Comparison of ENCODE assay signal across 1 cellular context in the genomic region with DNA sequence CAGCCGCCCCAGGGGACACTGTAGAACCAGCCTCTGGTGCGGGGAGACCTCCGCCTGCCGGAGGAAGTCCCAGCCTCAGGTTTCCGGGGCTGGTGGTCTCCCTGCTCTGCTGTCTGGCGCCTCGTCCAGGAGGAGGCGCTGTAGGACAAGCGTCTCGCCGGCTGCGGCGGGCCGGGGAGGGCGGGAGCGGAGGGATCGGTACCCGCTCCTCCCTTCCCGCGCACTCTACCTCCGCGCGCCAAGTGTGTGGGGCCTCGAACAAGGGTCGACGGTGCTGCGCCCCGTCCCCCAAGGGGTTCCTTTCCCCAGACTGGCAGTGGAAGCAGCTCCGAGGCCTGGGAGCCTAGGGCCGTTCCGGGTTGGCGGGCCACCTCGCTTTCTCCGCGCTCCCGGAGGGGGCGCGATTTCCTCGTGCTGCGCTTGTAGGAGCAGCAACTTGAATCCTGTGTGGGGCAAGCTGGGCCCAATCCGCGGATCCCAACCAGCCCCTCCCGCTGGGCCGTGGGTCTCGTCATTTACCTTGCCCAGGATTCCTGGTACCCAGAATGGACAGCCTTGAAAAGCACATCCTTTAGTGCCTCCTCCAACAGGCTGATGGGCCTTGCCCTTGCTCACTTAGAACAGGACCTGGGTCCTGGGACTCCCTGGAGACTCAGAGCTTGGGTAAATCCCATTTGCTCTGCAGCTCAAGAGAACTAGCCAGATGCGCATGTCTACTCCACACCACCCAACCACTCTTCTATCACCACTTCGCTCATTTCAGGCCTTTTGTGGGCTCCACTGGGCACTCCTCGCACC.
TF ChIP-seq lines count a peak whose summit lies in the region.

No MANE protein-coding gene starts in this region.

TF ChIP-seq in HepG2, 621 proteins besides CTCF, POLR2A, EP300 and RAD21 (continued from another document and continues in another):
- TF ChIP-seq TARDBP (CRISPR knock-in tag; IDR thresholded peaks at IDR 0.05) (peak; percentile 33; the same call in 1 of the 2 replicates), ZNF746 (CRISPR knock-in tag; IDR thresholded peaks at IDR 0.05) (peak; percentile 77; the same call in 1 of the 2 replicates), TEAD3 (CRISPR knock-in tag; optimal IDR thresholded peaks at IDR 0.05; ENCODE audit: borderline replicate concordance) (peak; percentile 47), ZNF121 (CRISPR knock-in tag; IDR thresholded peaks at IDR 0.05) (peak; percentile 79), ZNF639 (CRISPR knock-in tag; conservative IDR thresholded peaks at IDR 0.05) (no peak; the same call in 1 of the 2 replicates), FIP1L1 (IDR thresholded peaks at IDR 0.05; ENCODE audit: borderline replicate concordance, insufficient read depth, low read depth, low read length) (no peak), HES4 (CRISPR knock-in tag; IDR thresholded peaks at IDR 0.05; ENCODE audit: borderline replicate concordance) (peak; percentile 70; the same call in 1 of the 2 replicates), ZNF569 (CRISPR knock-in tag; IDR thresholded peaks at IDR 0.05; ENCODE audit: borderline replicate concordance) (0 out of 2 replicates have a peak, but pooled peaks have one; percentile 85), HINFP (CRISPR knock-in tag; IDR thresholded peaks at IDR 0.05; ENCODE audit: low read depth) (peak; percentile 82; the same call in 1 of the 2 replicates), ZNF891 (CRISPR knock-in tag; IDR thresholded peaks at IDR 0.05) (peak; percentile 97), RBM39 (IDR thresholded peaks at IDR 0.05; ENCODE audit: low read depth, low read length, poor library complexity, severe bottlenecking) (peak; percentile 67), MTA1 (CRISPR knock-in tag; IDR thresholded peaks at IDR 0.05; ENCODE audit: borderline replicate concordance) (peak; percentile 72; the same call in 1 of the 2 replicates), ZFP36 (IDR thresholded peaks at IDR 0.05; ENCODE audit: borderline replicate concordance, low read depth, low read length, partially characterized antibody) (no peak), NPAS2 (CRISPR knock-in tag; IDR thresholded peaks at IDR 0.05; ENCODE audit: borderline replicate concordance) (no peak), HCFC1 (IDR thresholded peaks at IDR 0.05; ENCODE audit: low read depth, low read length) (peak; percentile 17; the same call in 1 of the 2 replicates), SCMH1 (CRISPR knock-in tag; IDR thresholded peaks at IDR 0.05; ENCODE audit: borderline replicate concordance) (no peak), GABPB1 (CRISPR knock-in tag; IDR thresholded peaks at IDR 0.05) (peak; percentile 84), SNAI1 (CRISPR knock-in tag; IDR thresholded peaks at IDR 0.05; ENCODE audit: borderline replicate concordance) (peak; percentile 36; the same call in 1 of the 2 replicates), HDAC1 (CRISPR knock-in tag; IDR thresholded peaks at IDR 0.05) (peak; percentile 61; the same call in 1 of the 2 replicates), JUN (CRISPR knock-in tag; IDR thresholded peaks at IDR 0.05) (no peak), ZNF503 (CRISPR knock-in tag; IDR thresholded peaks at IDR 0.05) (no peak; the same call in 1 of the 2 replicates), ZNF850 (CRISPR knock-in tag; conservative IDR thresholded peaks at IDR 0.05) (no peak), ZNF724P (CRISPR knock-in tag; IDR thresholded peaks at IDR 0.05; ENCODE audit: borderline replicate concordance) (peak; percentile 65; the same call in 1 of the 2 replicates), E2F1 (CRISPR knock-in tag; IDR thresholded peaks at IDR 0.05) (peak; percentile 42; the same call in 1 of the 2 replicates), NONO (IDR thresholded peaks at IDR 0.05) (no peak), NONO (CRISPR knock-in tag; conservative IDR thresholded peaks at IDR 0.05) (peak; percentile 62; the same call in 1 of the 2 replicates), POLR2G (IDR thresholded peaks at IDR 0.05; ENCODE audit: low read depth, low read length) (no peak), MAX (IDR thresholded peaks at IDR 0.05) (peak; percentile 89), SATB2 (CRISPR knock-in tag; IDR thresholded peaks at IDR 0.05) (no peak), ZNF430 (CRISPR knock-in tag; IDR thresholded peaks at IDR 0.05) (peak; percentile 65; the same call in 1 of the 2 replicates), KDM3A (CRISPR knock-in tag; IDR thresholded peaks at IDR 0.05; ENCODE audit: low read depth) (peak; percentile 99; the same call in 1 of the 2 replicates), FLYWCH1 (CRISPR knock-in tag; IDR thresholded peaks at IDR 0.05) (no peak), CENPT (CRISPR knock-in tag; IDR thresholded peaks at IDR 0.05; ENCODE audit: low read depth) (0 out of 2 replicates have a peak, but pooled peaks have one; percentile 58), SAP130 (CRISPR knock-in tag; IDR thresholded peaks at IDR 0.05; ENCODE audit: low read depth) (no peak), DRAP1 (CRISPR knock-in tag; IDR thresholded peaks at IDR 0.05) (peak; percentile 23; the same call in 1 of the 2 replicates), ZNF703 (CRISPR knock-in tag; IDR thresholded peaks at IDR 0.05; ENCODE audit: borderline replicate concordance) (0 out of 2 replicates have a peak, but pooled peaks have one; percentile 16)
- TF ChIP-seq, protein P1, sequence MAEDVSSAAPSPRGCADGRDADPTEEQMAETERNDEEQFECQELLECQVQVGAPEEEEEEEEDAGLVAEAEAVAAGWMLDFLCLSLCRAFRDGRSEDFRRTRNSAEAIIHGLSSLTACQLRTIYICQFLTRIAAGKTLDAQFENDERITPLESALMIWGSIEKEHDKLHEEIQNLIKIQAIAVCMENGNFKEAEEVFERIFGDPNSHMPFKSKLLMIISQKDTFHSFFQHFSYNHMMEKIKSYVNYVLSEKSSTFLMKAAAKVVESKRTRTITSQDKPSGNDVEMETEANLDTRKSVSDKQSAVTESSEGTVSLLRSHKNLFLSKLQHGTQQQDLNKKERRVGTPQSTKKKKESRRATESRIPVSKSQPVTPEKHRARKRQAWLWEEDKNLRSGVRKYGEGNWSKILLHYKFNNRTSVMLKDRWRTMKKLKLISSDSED (CRISPR knock-in tag; IDR thresholded peaks at IDR 0.05), result peak; percentile 37; the same call in 1 of the 2 replicates
- TF ChIP-seq, protein P2, sequence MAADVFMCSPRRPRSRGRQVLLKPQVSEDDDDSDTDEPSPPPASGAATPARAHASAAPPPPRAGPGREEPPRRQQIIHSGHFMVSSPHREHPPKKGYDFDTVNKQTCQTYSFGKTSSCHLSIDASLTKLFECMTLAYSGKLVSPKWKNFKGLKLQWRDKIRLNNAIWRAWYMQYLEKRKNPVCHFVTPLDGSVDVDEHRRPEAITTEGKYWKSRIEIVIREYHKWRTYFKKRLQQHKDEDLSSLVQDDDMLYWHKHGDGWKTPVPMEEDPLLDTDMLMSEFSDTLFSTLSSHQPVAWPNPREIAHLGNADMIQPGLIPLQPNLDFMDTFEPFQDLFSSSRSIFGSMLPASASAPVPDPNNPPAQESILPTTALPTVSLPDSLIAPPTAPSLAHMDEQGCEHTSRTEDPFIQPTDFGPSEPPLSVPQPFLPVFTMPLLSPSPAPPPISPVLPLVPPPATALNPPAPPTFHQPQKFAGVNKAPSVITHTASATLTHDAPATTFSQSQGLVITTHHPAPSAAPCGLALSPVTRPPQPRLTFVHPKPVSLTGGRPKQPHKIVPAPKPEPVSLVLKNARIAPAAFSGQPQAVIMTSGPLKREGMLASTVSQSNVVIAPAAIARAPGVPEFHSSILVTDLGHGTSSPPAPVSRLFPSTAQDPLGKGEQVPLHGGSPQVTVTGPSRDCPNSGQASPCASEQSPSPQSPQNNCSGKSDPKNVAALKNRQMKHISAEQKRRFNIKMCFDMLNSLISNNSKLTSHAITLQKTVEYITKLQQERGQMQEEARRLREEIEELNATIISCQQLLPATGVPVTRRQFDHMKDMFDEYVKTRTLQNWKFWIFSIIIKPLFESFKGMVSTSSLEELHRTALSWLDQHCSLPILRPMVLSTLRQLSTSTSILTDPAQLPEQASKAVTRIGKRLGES (CRISPR knock-in tag; IDR thresholded peaks at IDR 0.05; ENCODE audit: borderline replicate concordance), result no peak
- TF ChIP-seq, protein P3, sequence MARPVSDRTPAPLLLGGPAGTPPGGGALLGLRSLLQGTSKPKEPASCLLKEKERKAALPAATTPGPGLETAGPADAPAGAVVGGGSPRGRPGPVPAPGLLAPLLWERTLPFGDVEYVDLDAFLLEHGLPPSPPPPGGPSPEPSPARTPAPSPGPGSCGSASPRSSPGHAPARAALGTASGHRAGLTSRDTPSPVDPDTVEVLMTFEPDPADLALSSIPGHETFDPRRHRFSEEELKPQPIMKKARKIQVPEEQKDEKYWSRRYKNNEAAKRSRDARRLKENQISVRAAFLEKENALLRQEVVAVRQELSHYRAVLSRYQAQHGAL (CRISPR knock-in tag; IDR thresholded peaks at IDR 0.05; ENCODE audit: not compliant biosample characterization), result no peak
- TF ChIP-seq, protein P4, sequence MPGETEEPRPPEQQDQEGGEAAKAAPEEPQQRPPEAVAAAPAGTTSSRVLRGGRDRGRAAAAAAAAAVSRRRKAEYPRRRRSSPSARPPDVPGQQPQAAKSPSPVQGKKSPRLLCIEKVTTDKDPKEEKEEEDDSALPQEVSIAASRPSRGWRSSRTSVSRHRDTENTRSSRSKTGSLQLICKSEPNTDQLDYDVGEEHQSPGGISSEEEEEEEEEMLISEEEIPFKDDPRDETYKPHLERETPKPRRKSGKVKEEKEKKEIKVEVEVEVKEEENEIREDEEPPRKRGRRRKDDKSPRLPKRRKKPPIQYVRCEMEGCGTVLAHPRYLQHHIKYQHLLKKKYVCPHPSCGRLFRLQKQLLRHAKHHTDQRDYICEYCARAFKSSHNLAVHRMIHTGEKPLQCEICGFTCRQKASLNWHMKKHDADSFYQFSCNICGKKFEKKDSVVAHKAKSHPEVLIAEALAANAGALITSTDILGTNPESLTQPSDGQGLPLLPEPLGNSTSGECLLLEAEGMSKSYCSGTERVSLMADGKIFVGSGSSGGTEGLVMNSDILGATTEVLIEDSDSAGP (CRISPR knock-in tag; IDR thresholded peaks at IDR 0.05; ENCODE audit: borderline replicate concordance), result peak; percentile 86; the same call in 1 of the 2 replicates
- TF ChIP-seq, protein P5, sequence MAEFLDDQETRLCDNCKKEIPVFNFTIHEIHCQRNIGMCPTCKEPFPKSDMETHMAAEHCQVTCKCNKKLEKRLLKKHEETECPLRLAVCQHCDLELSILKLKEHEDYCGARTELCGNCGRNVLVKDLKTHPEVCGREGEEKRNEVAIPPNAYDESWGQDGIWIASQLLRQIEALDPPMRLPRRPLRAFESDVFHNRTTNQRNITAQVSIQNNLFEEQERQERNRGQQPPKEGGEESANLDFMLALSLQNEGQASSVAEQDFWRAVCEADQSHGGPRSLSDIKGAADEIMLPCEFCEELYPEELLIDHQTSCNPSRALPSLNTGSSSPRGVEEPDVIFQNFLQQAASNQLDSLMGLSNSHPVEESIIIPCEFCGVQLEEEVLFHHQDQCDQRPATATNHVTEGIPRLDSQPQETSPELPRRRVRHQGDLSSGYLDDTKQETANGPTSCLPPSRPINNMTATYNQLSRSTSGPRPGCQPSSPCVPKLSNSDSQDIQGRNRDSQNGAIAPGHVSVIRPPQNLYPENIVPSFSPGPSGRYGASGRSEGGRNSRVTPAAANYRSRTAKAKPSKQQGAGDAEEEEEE (CRISPR knock-in tag; IDR thresholded peaks at IDR 0.05; ENCODE audit: borderline replicate concordance), result peak; percentile 49; the same call in 1 of the 2 replicates
